Comparison of ENCODE assay signal across 8 cellular contexts in the genomic region with DNA sequence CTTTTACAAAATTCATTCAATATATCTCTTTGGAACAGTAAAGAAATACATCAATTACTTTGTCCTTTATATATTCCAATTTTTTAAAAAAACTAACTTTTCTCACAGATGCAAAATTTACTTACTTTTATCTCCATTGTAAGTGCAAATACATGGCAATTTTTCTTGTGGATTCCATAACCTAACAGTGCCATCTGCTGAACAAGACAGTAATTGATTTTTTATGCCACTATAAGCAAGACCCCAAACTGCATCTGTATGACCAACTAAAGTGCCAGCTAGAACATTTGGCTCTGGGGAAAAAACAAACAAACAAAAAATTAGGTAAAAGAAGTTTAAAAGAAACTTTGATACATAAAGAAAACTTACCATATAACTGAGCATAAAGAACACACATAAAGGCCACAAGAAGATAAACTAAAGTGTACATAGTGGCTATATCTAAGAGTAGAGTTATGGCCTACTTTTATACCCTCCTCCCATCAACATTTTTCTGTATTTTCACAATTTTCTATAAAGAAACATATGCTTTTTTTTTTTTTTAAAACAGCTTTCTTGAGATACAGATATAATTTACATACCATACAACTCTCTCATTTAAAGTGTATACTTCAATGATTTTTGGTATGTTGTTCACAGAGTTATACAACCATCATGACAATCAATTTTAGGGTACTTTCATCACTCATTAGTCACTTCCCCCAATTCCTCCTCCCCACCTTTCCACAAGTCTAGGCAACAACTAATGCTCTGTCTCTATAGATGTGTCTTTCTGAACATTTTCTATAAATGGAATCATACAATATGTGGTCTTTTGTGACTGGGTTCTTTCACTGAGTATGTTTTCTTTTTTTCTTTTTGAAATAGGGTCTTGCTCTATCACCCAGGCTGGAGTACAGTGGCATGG. TPM values are rescaled to one million over a fixed set of nuclear protein-coding genes. Genes with fewer than 3 reads are reported as not detected.
A peak's percentile ranks its signal among the peaks of the same experiment; 100 is the strongest.
DNase-seq lines count a peak whose midpoint lies in the region; ATAC-seq and TF ChIP-seq lines count a peak whose summit lies in the region.

No MANE protein-coding gene starts in this region.

- H3K36me3 Mint-ChIP-seq in brain (peaks cover 40% of the 10 kb centered on the region), neural crest cell (ENCODE audit: low read depth) (peaks cover 10% of the 10 kb centered on the region)
- H3K36me3 Mint-ChIP-seq in activated naive CD8-positive, alpha-beta T cell treated with anti-CD3 and anti-CD28 coated beads, Interleukin-2, amount 50 U/mL, for 24 hours (ENCODE audit: low read depth): peaks cover 21% of the 10 kb centered on the region

- DNase-seq in GM10248 (ENCODE audit: extremely low spot score): no peak
- no peak for DNase-seq in LNCaP clone FGC (ENCODE audit: low read depth)
- no peak for DNase-seq in neural crest cell (ENCODE audit: low read depth, low spot score)
- no peak for DNase-seq in activated naive CD8-positive, alpha-beta T cell treated with anti-CD3 and anti-CD28 coated beads, Interleukin-2, amount 50 U/mL, for 24 hours
- DNase-seq in activated naive CD4-positive, alpha-beta T cell treated with anti-CD3 and anti-CD28 coated beads, Interleukin-2, amount 50 U/mL, for 16 hours: no peak
- no peak for DNase-seq in OCI-M2 (lab: John Stamatoyannopoulos, UW; ENCODE audit: unreplicated experiment)
- no peak for DNase-seq in MG63

- no peak overlapping the region for H3K4me3 ChIP-seq in LNCaP clone FGC (ENCODE audit: low read depth, low read length)
- no peak overlapping the region for H3K4me3 ChIP-seq in MG63

- peak; percentile 46 for TF ChIP-seq CTCF in GM10248 (IDR thresholded peaks at IDR 0.05; ENCODE audit: control extremely low read depth, extremely low read depth, low read depth, missing control alignments)
- TF ChIP-seq CTCF in LNCaP clone FGC (IDR thresholded peaks at IDR 0.05; ENCODE audit: control insufficient read depth, extremely low read depth, insufficient read depth): peak; percentile 64
- TF ChIP-seq CTCF in brain (conservative IDR thresholded peaks at IDR 0.05): peak; percentile 32 to 66
- peak; percentile 53 for TF ChIP-seq CTCF in neural crest cell (conservative IDR thresholded peaks at IDR 0.05)

- H3K4me3 Mint-ChIP-seq in brain (no peak overlapping the region), neural crest cell (no peak overlapping the region)
- H3K4me3 Mint-ChIP-seq in activated naive CD8-positive, alpha-beta T cell treated with anti-CD3 and anti-CD28 coated beads, Interleukin-2, amount 50 U/mL, for 24 hours: no peak overlapping the region

- no peaks in the 10 kb centered on the region for H3K27me3 ChIP-seq in MG63

- H3K9me3 ChIP-seq in MG63: no peaks in the 10 kb centered on the region

- no peaks in the 10 kb centered on the region for H3K4me1 Mint-ChIP-seq in brain
- no peaks in the 10 kb centered on the region for H3K4me1 Mint-ChIP-seq in neural crest cell
- H3K4me1 Mint-ChIP-seq in activated naive CD8-positive, alpha-beta T cell treated with anti-CD3 and anti-CD28 coated beads, Interleukin-2, amount 50 U/mL, for 24 hours: no peaks in the 10 kb centered on the region

- CTCF ChIA-PET in GM10248 (lab: Yijun Ruan, JAX): interaction anchor here (1.5 to 3.4 kb wide), 2 partner anchors 36 to 251 kb away, joined by 3 to 11 read pairs; no protein-coding TSS in a partner anchor

- POLR2A ChIA-PET in GM10248 (lab: Yijun Ruan, JAX): no interaction called here

- H3K9me3 Mint-ChIP-seq in brain (no peaks in the 10 kb centered on the region), neural crest cell (no peaks in the 10 kb centered on the region)
- H3K9me3 Mint-ChIP-seq in activated naive CD8-positive, alpha-beta T cell treated with anti-CD3 and anti-CD28 coated beads, Interleukin-2, amount 50 U/mL, for 24 hours: no peaks in the 10 kb centered on the region

- H3K27ac Mint-ChIP-seq in brain (no peak overlapping the region), neural crest cell (ENCODE audit: unreplicated experiment) (no peak overlapping the region)
- H3K27ac Mint-ChIP-seq in activated naive CD8-positive, alpha-beta T cell treated with anti-CD3 and anti-CD28 coated beads, Interleukin-2, amount 50 U/mL, for 24 hours: no peak overlapping the region

- H3K36me3 ChIP-seq in MG63: peaks cover 9% of the 10 kb centered on the region

- H3K27me3 Mint-ChIP-seq in brain: no peaks in the 10 kb centered on the region
- H3K27me3 Mint-ChIP-seq in neural crest cell (ENCODE audit: low read depth): no peaks in the 10 kb centered on the region
- no peaks in the 10 kb centered on the region for H3K27me3 Mint-ChIP-seq in activated naive CD8-positive, alpha-beta T cell treated with anti-CD3 and anti-CD28 coated beads, Interleukin-2, amount 50 U/mL, for 24 hours

- no peak for ATAC-seq in activated naive CD8-positive, alpha-beta T cell treated with anti-CD3 and anti-CD28 coated beads, Interleukin-2, amount 50 U/mL, for 24 hours

RNA-seq across cellular contexts. Expression of gene COCH, which starts 32.6 kb away (rescaled TPM):
- 43.7 TPM for polyA plus RNA-seq in brain (ENCODE audit: insufficient read depth, low read depth, low replicate concordance)
- 16.8 and 16.9 TPM in 2 replicates for total RNA-seq in neural crest cell
- 6.2 and 7.0 TPM in 2 replicates for total RNA-seq in MG63 (2014; rRNA removed; shearing (Covaris generic); ENCODE audit: low replicate concordance)
